2 cellular contexts compared by ENCODE assay signal in genomic region chr19:18710986-18711751, GRCh38.
TF ChIP-seq lines count a peak whose summit lies in the region.

No MANE protein-coding gene starts in this region.

TF ChIP-seq in SK-N-SH, 30 proteins besides CTCF, POLR2A, EP300 and RAD21 (continued from another document):
- no peak for TF ChIP-seq PBX3 (IDR thresholded peaks at IDR 0.05)
- TF ChIP-seq MAX (IDR thresholded peaks at IDR 0.05; ENCODE audit: low read depth), result no peak
- TF ChIP-seq FOXM1 (IDR thresholded peaks at IDR 0.05; ENCODE audit: low read depth), result no peak
- TF ChIP-seq MEF2A (IDR thresholded peaks at IDR 0.05; ENCODE audit: borderline replicate concordance, low read depth), result no peak

TF ChIP-seq in SK-N-SH treated with all-trans-retinoic acid at 6 μM for 48 hours, 23 proteins besides CTCF, POLR2A, EP300 and RAD21 (continued from another document):
- TF ChIP-seq TSHZ2 (CRISPR knock-in tag; IDR thresholded peaks at IDR 0.05) (no peak), ZC3H10 (CRISPR knock-in tag; IDR thresholded peaks at IDR 0.05) (no peak), POU6F1 (CRISPR knock-in tag; IDR thresholded peaks at IDR 0.05; ENCODE audit: borderline replicate concordance, low read depth) (no peak), CSDC2 (CRISPR knock-in tag; IDR thresholded peaks at IDR 0.05) (no peak), CSRNP3 (CRISPR knock-in tag; IDR thresholded peaks at IDR 0.05) (no peak), ZNF70 (CRISPR knock-in tag; IDR thresholded peaks at IDR 0.05) (no peak), ZFP3 (CRISPR knock-in tag; IDR thresholded peaks at IDR 0.05) (no peak), ARNTL (CRISPR knock-in tag; IDR thresholded peaks at IDR 0.05; ENCODE audit: borderline replicate concordance, low read depth) (no peak), ISL1 (CRISPR knock-in tag; IDR thresholded peaks at IDR 0.05) (no peak), PATZ1 (CRISPR knock-in tag; IDR thresholded peaks at IDR 0.05; ENCODE audit: borderline replicate concordance) (no peak), BACH2 (CRISPR knock-in tag; IDR thresholded peaks at IDR 0.05; ENCODE audit: borderline replicate concordance) (no peak), OSR1 (CRISPR knock-in tag; IDR thresholded peaks at IDR 0.05) (no peak)
